7 cellular contexts compared by ENCODE assay signal in the genomic region with DNA sequence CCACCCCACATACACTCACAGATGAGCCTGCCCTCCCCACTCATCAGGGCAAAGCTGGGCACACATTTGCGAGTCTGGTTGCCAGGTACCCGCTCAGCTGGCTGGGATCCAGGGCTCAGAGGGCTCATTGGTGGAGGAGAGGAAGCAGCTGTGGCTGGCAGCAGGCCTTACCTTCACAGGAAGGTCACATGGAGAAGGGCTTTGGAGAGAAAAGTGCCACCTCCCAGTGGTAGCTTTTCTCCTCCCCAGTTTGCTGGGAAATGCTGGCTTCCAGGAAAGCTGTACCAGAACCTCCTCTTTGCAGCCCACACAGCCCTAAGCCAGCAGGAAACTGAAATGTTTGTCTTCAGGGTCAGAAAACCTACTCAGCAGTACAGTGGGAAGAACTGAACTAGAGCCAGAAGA. TPM values are rescaled to one million over a fixed set of nuclear protein-coding genes. Genes with fewer than 3 reads are reported as not detected.
DNase-seq lines count a peak whose midpoint lies in the region; ATAC-seq and TF ChIP-seq lines count a peak whose summit lies in the region.

No MANE protein-coding gene starts in this region.

- peaks cover 13 to 14% of the 10 kb centered on the region in 2 donors for H3K4me1 Mint-ChIP-seq in effector memory CD8-positive, alpha-beta T cell (ENCODE audit: low read depth in 2 of 2)
- H3K4me1 Mint-ChIP-seq in stimulated activated effector memory CD8-positive, alpha-beta T cell treated with anti-CD3 and anti-CD28 coated beads, Interleukin-12 subunit alpha, Interleukin-12 subunit beta, amount 100 ng/mL, for 72 hours, result peaks cover 40% of the 10 kb centered on the region

- peak overlapping the region in 1 of 2 donors; percentile 89 for H3K27ac Mint-ChIP-seq in effector memory CD8-positive, alpha-beta T cell
- peak overlapping the region; percentile 78 for H3K27ac Mint-ChIP-seq in stimulated activated effector memory CD8-positive, alpha-beta T cell treated with anti-CD3 and anti-CD28 coated beads, Interleukin-12 subunit alpha, Interleukin-12 subunit beta, amount 100 ng/mL, for 72 hours

- TF ChIP-seq POLR2A in vagina (IDR thresholded peaks at IDR 0.05), result no peak

- TF ChIP-seq CTCF in vagina (IDR thresholded peaks at IDR 0.05), result no peak

- H3K9me3 Mint-ChIP-seq in effector memory CD8-positive, alpha-beta T cell, result no peaks in the 10 kb centered on the region
- no peaks in the 10 kb centered on the region for H3K9me3 Mint-ChIP-seq in stimulated activated effector memory CD8-positive, alpha-beta T cell treated with anti-CD3 and anti-CD28 coated beads, Interleukin-12 subunit alpha, Interleukin-12 subunit beta, amount 100 ng/mL, for 72 hours

- H3K36me3 Mint-ChIP-seq in effector memory CD8-positive, alpha-beta T cell (ENCODE audit: insufficient read depth), result peaks cover 27% of the 10 kb centered on the region
- H3K36me3 Mint-ChIP-seq in stimulated activated effector memory CD8-positive, alpha-beta T cell treated with anti-CD3 and anti-CD28 coated beads, Interleukin-12 subunit alpha, Interleukin-12 subunit beta, amount 100 ng/mL, for 72 hours, result peaks cover 48% of the 10 kb centered on the region

- peaks cover 18% of the 10 kb centered on the region for H3K4me1 ChIP-seq in vagina

- intact Hi-C loops in vagina (cut with DNase I), result no loop called here

- no peaks in the 10 kb centered on the region for H3K36me3 ChIP-seq in vagina

- no peaks in the 10 kb centered on the region for H3K27me3 ChIP-seq in vagina

- H3K9me3 ChIP-seq in vagina, result no peaks in the 10 kb centered on the region

- DNase-seq in HT-29 (ENCODE audit: low spot score) (peak; percentile 31), NCI-H2196 (lab: John Stamatoyannopoulos, UW; ENCODE audit: unreplicated experiment) (peak; percentile 86), DMS114 treated with DMSO at 0.1 percent for 48 hours (lab: John Stamatoyannopoulos, UW; ENCODE audit: unreplicated experiment) (no peak), vagina (ENCODE audit: extremely low spot score in 2 of 2) (no peak)
- peak in 2 of 3 experiments; percentile 21 to 26 for DNase-seq in effector memory CD8-positive, alpha-beta T cell
- no peak for DNase-seq in stimulated activated effector memory CD8-positive, alpha-beta T cell treated with anti-CD3 and anti-CD28 coated beads, Interleukin-12 subunit alpha, Interleukin-12 subunit beta, amount 100 ng/mL, for 72 hours (ENCODE audit: low spot score in 2 of 2)

- no peak overlapping the region for H3K4me3 ChIP-seq in vagina

- peak; percentile 68 for ATAC-seq in effector memory CD8-positive, alpha-beta T cell (replicated peaks)
- peak; percentile 22 for ATAC-seq in stimulated activated effector memory CD8-positive, alpha-beta T cell treated with anti-CD3 and anti-CD28 coated beads, Interleukin-12 subunit alpha, Interleukin-12 subunit beta, amount 100 ng/mL, for 72 hours
- ATAC-seq in HG02759 (IDR thresholded peaks at IDR 0.05; ENCODE audit: unreplicated experiment), result no peak

- H3K4me3 Mint-ChIP-seq in effector memory CD8-positive, alpha-beta T cell, result no peak overlapping the region
- H3K4me3 Mint-ChIP-seq in stimulated activated effector memory CD8-positive, alpha-beta T cell treated with anti-CD3 and anti-CD28 coated beads, Interleukin-12 subunit alpha, Interleukin-12 subunit beta, amount 100 ng/mL, for 72 hours, result no peak overlapping the region

- no peak overlapping the region for H3K27ac ChIP-seq in vagina

- no peaks in the 10 kb centered on the region for H3K27me3 Mint-ChIP-seq in effector memory CD8-positive, alpha-beta T cell

RNA-seq across cellular contexts. Expression of a gene that starts 55.6 kb away (rescaled TPM):
- total RNA-seq in HT-29 (2014; rRNA removed; shearing (Covaris generic)), result 51.5 and 62.2 TPM in 2 replicates
- 61.6 TPM for total RNA-seq in vagina

Comparison
In these comparisons a context has a peak if more than half of its experiments do, and no peak if none do; other contexts are left out.
1. DNase-seq: peak in HT-29 (single experiment), NCI-H2196 (single experiment) and effector memory CD8-positive, alpha-beta T cell (2 of 3); none in stimulated activated effector memory CD8-positive, alpha-beta T cell treated with anti-CD3 and anti-CD28 coated beads, Interleukin-12 subunit alpha, Interleukin-12 subunit beta, amount 100 ng/mL, for 72 hours (0 of 2), DMS114 treated with DMSO at 0.1 percent for 48 hours (single experiment) and vagina (0 of 2).